Comparison of ENCODE assay signal across 10 cellular contexts in the genomic region with DNA sequence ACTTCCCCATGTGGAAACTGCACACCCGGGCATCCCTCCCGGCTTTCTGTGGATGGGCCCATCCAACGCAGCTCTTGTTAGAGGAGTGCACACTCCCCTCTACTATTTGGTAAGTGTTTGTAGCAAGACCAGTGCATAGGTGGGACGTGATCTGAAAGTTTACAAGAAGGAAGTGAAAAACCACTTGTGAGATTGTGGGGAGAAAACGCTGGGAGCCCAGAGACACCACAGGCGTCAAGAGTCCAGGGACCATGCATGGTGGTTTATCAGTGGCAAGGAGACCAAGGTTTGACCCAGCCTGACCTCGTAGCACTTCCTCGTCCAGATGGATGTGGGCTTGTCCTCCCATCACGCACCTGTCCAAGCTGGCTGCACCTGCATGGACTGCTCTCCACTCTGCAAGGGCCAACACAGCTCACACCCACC. TPM values are rescaled to one million over a fixed set of nuclear protein-coding genes. Genes with fewer than 3 reads are reported as not detected.
DNase-seq lines count a peak whose midpoint lies in the region; ATAC-seq and TF ChIP-seq lines count a peak whose summit lies in the region.
"Had no signal": no experiment of that assay in that cellular context is flagged by ENCODE, and none has a peak within 500 bp of the region (broad histone marks: within the 10 kb centered on the region; RNA-seq: fewer than 3 reads in every experiment).

No MANE protein-coding gene starts in this region.

- H3K36me3 Mint-ChIP-seq in activated naive CD4-positive, alpha-beta T cell treated with anti-CD3 and anti-CD28 coated beads for 36 hours (ENCODE audit: low read depth), result peaks cover 6% of the 10 kb centered on the region
- H3K36me3 Mint-ChIP-seq in activated CD8-positive, alpha-beta T cell treated with anti-CD3 and anti-CD28 coated beads for 36 hours (ENCODE audit: low read depth), result peaks cover 10% of the 10 kb centered on the region
- H3K36me3 Mint-ChIP-seq in type B pancreatic cell, result no peaks in the 10 kb centered on the region

- intact Hi-C loops in activated naive CD4-positive, alpha-beta T cell treated with anti-CD3 and anti-CD28 coated beads for 36 hours (cut with micrococcal nuclease), result no loop called here
- intact Hi-C loops in activated CD8-positive, alpha-beta T cell treated with anti-CD3 and anti-CD28 coated beads for 36 hours (cut with micrococcal nuclease), result no loop called here
- intact Hi-C loops in left cardiac atrium (cut with DNase I), result no loop called here

- CTCF ChIA-PET in activated naive CD4-positive, alpha-beta T cell treated with anti-CD3 and anti-CD28 coated beads for 36 hours (lab: Charles Lee), result interaction anchor here (0.9 to 1.7 kb wide), 4 partner anchors 27 to 51 kb away, joined by 3 to 9 read pairs (median 5); no protein-coding TSS in a partner anchor
- CTCF ChIA-PET in activated CD8-positive, alpha-beta T cell treated with anti-CD3 and anti-CD28 coated beads for 36 hours (lab: Charles Lee), result no interaction called here

- peak; percentile 33 for DNase-seq in activated naive CD4-positive, alpha-beta T cell treated with anti-CD3 and anti-CD28 coated beads for 36 hours
- no peak for DNase-seq in activated naive CD4-positive, alpha-beta T cell treated with Interleukin-2 at 50 U/mL for 16 hours
- peak; percentile 52 for DNase-seq in activated CD8-positive, alpha-beta T cell treated with anti-CD3 and anti-CD28 coated beads for 36 hours
- DNase-seq in type B pancreatic cell (ENCODE audit: extremely low spot score, unreplicated experiment), result no peak
- DNase-seq in left cardiac atrium, result no peak
- DNase-seq: nucleus accumbens had no signal

- no peak for TF ChIP-seq CTCF in activated CD8-positive, alpha-beta T cell treated with anti-CD3 and anti-CD28 coated beads for 36 hours (IDR thresholded peaks at IDR 0.05)
- TF ChIP-seq CTCF in type B pancreatic cell (conservative IDR thresholded peaks at IDR 0.05), result no peak

- no peaks in the 10 kb centered on the region for H3K27me3 Mint-ChIP-seq in activated naive CD4-positive, alpha-beta T cell treated with anti-CD3 and anti-CD28 coated beads for 36 hours (ENCODE audit: low read depth)
- H3K27me3 Mint-ChIP-seq in activated CD8-positive, alpha-beta T cell treated with anti-CD3 and anti-CD28 coated beads for 36 hours, result no peaks in the 10 kb centered on the region
- peaks cover 9% of the 10 kb centered on the region for H3K27me3 Mint-ChIP-seq in type B pancreatic cell

- H3K4me1 Mint-ChIP-seq in activated naive CD4-positive, alpha-beta T cell treated with anti-CD3 and anti-CD28 coated beads for 36 hours (ENCODE audit: low read depth), result peaks cover 72% of the 10 kb centered on the region
- H3K4me1 Mint-ChIP-seq in activated CD8-positive, alpha-beta T cell treated with anti-CD3 and anti-CD28 coated beads for 36 hours (ENCODE audit: low read depth), result peaks cover 61% of the 10 kb centered on the region
- H3K4me1 Mint-ChIP-seq in type B pancreatic cell (ENCODE audit: unreplicated experiment), result peaks cover 13% of the 10 kb centered on the region

- ATAC-seq in HG03103 (IDR thresholded peaks at IDR 0.05; ENCODE audit: low read depth, unreplicated experiment) (peak; percentile 85), left cardiac atrium (no peak), GM18511 (IDR thresholded peaks at IDR 0.05; ENCODE audit: unreplicated experiment) (no peak), HG02840 (IDR thresholded peaks at IDR 0.05; ENCODE audit: low FRiP score, unreplicated experiment) (no peak)
- peak; percentile 58 for ATAC-seq in activated CD8-positive, alpha-beta T cell treated with anti-CD3 and anti-CD28 coated beads for 36 hours

- H3K27ac Mint-ChIP-seq in activated naive CD4-positive, alpha-beta T cell treated with anti-CD3 and anti-CD28 coated beads for 36 hours, result peak overlapping the region; percentile 82
- H3K27ac Mint-ChIP-seq in activated CD8-positive, alpha-beta T cell treated with anti-CD3 and anti-CD28 coated beads for 36 hours, result peak overlapping the region; percentile 69
- peak overlapping the region; percentile 12 for H3K27ac Mint-ChIP-seq in type B pancreatic cell

- no peaks in the 10 kb centered on the region for H3K9me3 Mint-ChIP-seq in activated naive CD4-positive, alpha-beta T cell treated with anti-CD3 and anti-CD28 coated beads for 36 hours
- H3K9me3 Mint-ChIP-seq in activated CD8-positive, alpha-beta T cell treated with anti-CD3 and anti-CD28 coated beads for 36 hours, result no peaks in the 10 kb centered on the region
- H3K9me3 Mint-ChIP-seq in type B pancreatic cell, result no peaks in the 10 kb centered on the region

- POLR2A ChIA-PET in activated CD8-positive, alpha-beta T cell treated with anti-CD3 and anti-CD28 coated beads for 36 hours (lab: Charles Lee), result interaction anchor here (0.6 kb wide), 1 partner anchor 1637 kb away, joined by 3 read pairs; no protein-coding TSS in a partner anchor

- H3K4me3 Mint-ChIP-seq in activated naive CD4-positive, alpha-beta T cell treated with anti-CD3 and anti-CD28 coated beads for 36 hours, result peak overlapping the region; percentile 63
- H3K4me3 Mint-ChIP-seq in activated CD8-positive, alpha-beta T cell treated with anti-CD3 and anti-CD28 coated beads for 36 hours, result no peak overlapping the region
- no peak overlapping the region for H3K4me3 Mint-ChIP-seq in type B pancreatic cell

RNA-seq across cellular contexts. Expression of a gene that starts 51.6 kb away (rescaled TPM):
- total RNA-seq in activated naive CD4-positive, alpha-beta T cell treated with anti-CD3 and anti-CD28 coated beads for 36 hours, result 10 to 100 TPM; 11.9 to 13.0 TPM
- 10 to 100 TPM; 17.8 to 21.0 TPM for total RNA-seq in activated CD8-positive, alpha-beta T cell treated with anti-CD3 and anti-CD28 coated beads for 36 hours
- total RNA-seq in type B pancreatic cell (ENCODE audit: low replicate concordance) (1.9 and 2.6 TPM in 2 replicates), left cardiac atrium (1 to 10 TPM; 2.4 to 5.1 TPM)
- total RNA-seq: cardiac muscle cell had no signal

Comparison
In these comparisons a context has a peak if more than half of its experiments do, and no peak if none do; other contexts are left out.
1. DNase-seq: peak in activated naive CD4-positive, alpha-beta T cell treated with anti-CD3 and anti-CD28 coated beads for 36 hours (single experiment) and activated CD8-positive, alpha-beta T cell treated with anti-CD3 and anti-CD28 coated beads for 36 hours (single experiment); none in activated naive CD4-positive, alpha-beta T cell treated with Interleukin-2 at 50 U/mL for 16 hours (single experiment), type B pancreatic cell (single experiment) and left cardiac atrium (single experiment).
2. H3K27ac Mint-ChIP-seq: peak in every context shown above with its lines; median percentile 82 in activated naive CD4-positive, alpha-beta T cell treated with anti-CD3 and anti-CD28 coated beads for 36 hours; 69 in activated CD8-positive, alpha-beta T cell treated with anti-CD3 and anti-CD28 coated beads for 36 hours; 12 in type B pancreatic cell.
3. ATAC-seq: peak in HG03103 (single experiment) and activated CD8-positive, alpha-beta T cell treated with anti-CD3 and anti-CD28 coated beads for 36 hours (single experiment); none in left cardiac atrium (0 of 2), GM18511 (single experiment) and HG02840 (single experiment).